In genomic region chr12:85809500-85809899, GRCh38 we compare ENCODE assay signal across 1 cellular context.
TF ChIP-seq lines count a peak whose summit lies in the region.

No MANE protein-coding gene starts in this region.

TF ChIP-seq in GM23338, 12 proteins besides CTCF, POLR2A, EP300 and RAD21:
- no peak for TF ChIP-seq REST (IDR thresholded peaks at IDR 0.05; ENCODE audit: unreplicated experiment)
- no peak for TF ChIP-seq NANOG (IDR thresholded peaks at IDR 0.05; ENCODE audit: borderline replicate concordance)
- TF ChIP-seq ZNF331 (CRISPR knock-in tag; IDR thresholded peaks at IDR 0.05; ENCODE audit: low read depth) = no peak
- no peak for TF ChIP-seq JUNB (IDR thresholded peaks at IDR 0.05; ENCODE audit: unreplicated experiment)
- no peak for TF ChIP-seq POLR2AphosphoS5 (IDR thresholded peaks at IDR 0.05; ENCODE audit: low read depth)
- TF ChIP-seq ZNF114 (CRISPR knock-in tag; IDR thresholded peaks at IDR 0.05) = no peak
- TF ChIP-seq ETS1 (IDR thresholded peaks at IDR 0.05) = no peak
- no peak for TF ChIP-seq STAT1 (IDR thresholded peaks at IDR 0.05; ENCODE audit: unreplicated experiment)
- TF ChIP-seq CREB1 (CRISPR knock-in tag; IDR thresholded peaks at IDR 0.05; ENCODE audit: low read depth) = no peak
- no peak for TF ChIP-seq ZNF462 (CRISPR knock-in tag; IDR thresholded peaks at IDR 0.05)
- TF ChIP-seq EZH2 (IDR thresholded peaks at IDR 0.05; ENCODE audit: low read depth, unreplicated experiment) = no peak
- TF ChIP-seq EZH2phosphoT487 (IDR thresholded peaks at IDR 0.05; ENCODE audit: unreplicated experiment) = no peak
